In the genomic region with DNA sequence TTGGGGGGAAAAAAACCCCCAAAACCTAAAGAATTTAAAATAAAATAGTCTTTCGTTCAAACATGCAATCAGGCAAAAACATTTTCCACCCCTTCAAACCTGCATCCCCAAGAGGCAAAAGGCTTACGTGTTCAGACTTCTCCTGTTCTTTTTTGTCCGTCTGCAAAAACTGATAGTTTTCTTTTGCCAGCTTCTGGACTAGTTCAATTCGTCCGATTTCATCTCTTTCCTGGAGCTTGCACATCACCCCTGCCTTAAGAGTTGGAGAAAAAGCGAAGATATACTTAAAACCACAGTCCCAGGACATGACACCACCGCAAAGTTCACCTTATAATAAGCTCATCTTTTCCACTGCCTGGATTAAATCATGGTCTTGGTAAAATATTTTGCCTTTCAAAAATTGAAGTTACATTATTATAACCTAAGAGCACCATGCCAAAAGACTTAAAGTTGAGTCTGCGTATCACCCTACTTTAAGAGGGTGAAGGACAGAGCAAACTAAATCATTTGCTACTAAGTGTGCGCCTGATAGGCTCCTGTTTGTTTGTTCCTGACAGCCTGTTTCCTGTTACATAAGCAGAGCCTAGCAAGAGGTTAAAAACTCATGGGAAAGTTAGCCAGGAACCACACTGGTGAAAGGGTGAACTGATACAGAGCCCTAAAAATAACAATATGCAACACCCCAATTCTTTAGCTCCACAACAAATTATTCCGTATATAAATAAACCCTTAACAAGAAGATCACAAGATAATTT, we compare ENCODE assay signal across 13 cellular contexts.
A peak's percentile ranks its signal among the peaks of the same experiment; 100 is the strongest.
DNase-seq lines count a peak whose midpoint lies in the region; ATAC-seq and TF ChIP-seq lines count a peak whose summit lies in the region.
"Had no signal": no experiment of that assay in that cellular context is flagged by ENCODE, and none has a peak within 500 bp of the region (broad histone marks: within the 10 kb centered on the region; RNA-seq: fewer than 3 reads in every experiment).

No MANE protein-coding gene starts in this region.

- H3K27me3 Mint-ChIP-seq in chondrocyte (ENCODE audit: low read depth) = peaks cover 1% of the 10 kb centered on the region

- no peak overlapping the region for H3K9ac ChIP-seq in neuronal stem cell (ENCODE audit: low read depth, low read length, poor library complexity)
- H3K9ac ChIP-seq: neural progenitor cell had no signal

- H3K79me1 ChIP-seq in neuronal stem cell (ENCODE audit: low read depth, low read length) = no peaks in the 10 kb centered on the region

- peak overlapping the region; percentile 86 for H3K27ac Mint-ChIP-seq in chondrocyte (ENCODE audit: unreplicated experiment)
- H3K27ac Mint-ChIP-seq: activated naive CD8-positive, alpha-beta T cell treated with anti-CD3 and anti-CD28 coated beads for 36 hours; neural progenitor cell had no signal

- no peak overlapping the region for H3K18ac ChIP-seq in neuronal stem cell (ENCODE audit: low read length)

- peak overlapping the region; percentile 32 for H3K4me3 Mint-ChIP-seq in chondrocyte (ENCODE audit: unreplicated experiment)
- H3K4me3 Mint-ChIP-seq: activated naive CD8-positive, alpha-beta T cell treated with anti-CD3 and anti-CD28 coated beads for 36 hours; neural progenitor cell had no signal

- H3K36me3 ChIP-seq in heart right ventricle (no peaks in the 10 kb centered on the region), ovary (no peaks in the 10 kb centered on the region), upper lobe of left lung (no peaks in the 10 kb centered on the region), neuronal stem cell (replicated peaks in 1 of 2; ENCODE audit: control insufficient read depth in 2 of 2, insufficient read depth in 2 of 2, low read length in 2 of 2) (no peaks in the 10 kb centered on the region)
- H3K36me3 ChIP-seq: neural progenitor cell had no signal

- peaks cover 0 to 47% (median 8%) of the 10 kb centered on the region in 9 donors for H3K4me1 ChIP-seq in heart right ventricle
- H3K4me1 ChIP-seq in ovary (ENCODE audit: insufficient read depth) = no peaks in the 10 kb centered on the region
- peaks cover 7 to 39% (median 19%) of the 10 kb centered on the region in 4 donors for H3K4me1 ChIP-seq in upper lobe of left lung
- H3K4me1 ChIP-seq in neuronal stem cell (ENCODE audit: control insufficient read depth in 2 of 2, insufficient read depth in 1 of 2, low read depth in 1 of 2, low read length in 2 of 2) = peaks cover 0 to 2% of the 10 kb centered on the region in 2 donors

- peaks cover 0 to 4% (median 0%) of the 10 kb centered on the region in 11 donors for H3K9me3 ChIP-seq in heart right ventricle
- H3K9me3 ChIP-seq in ovary = no peaks in the 10 kb centered on the region
- H3K9me3 ChIP-seq in upper lobe of left lung = no peaks in the 10 kb centered on the region
- H3K9me3 ChIP-seq in neuronal stem cell (replicated peaks in 1 of 2; ENCODE audit: control insufficient read depth in 2 of 2, insufficient read depth in 1 of 2, low read depth in 1 of 2, low read length in 2 of 2) = peaks cover 0 to 2% of the 10 kb centered on the region in 2 donors

- H4K8ac ChIP-seq in neuronal stem cell (ENCODE audit: low read depth, low read length) = no peak overlapping the region

- TF ChIP-seq POLR2A in ovary (IDR thresholded peaks at IDR 0.05) = no peak
- peak in 1 of 4 donors; percentile 21 for TF ChIP-seq POLR2A in upper lobe of left lung (IDR thresholded peaks at IDR 0.05)

- no peak overlapping the region for H3K14ac ChIP-seq in neuronal stem cell (ENCODE audit: low read length)

- no peak overlapping the region for H2BK5ac ChIP-seq in neuronal stem cell (ENCODE audit: low read length)

- H4K91ac ChIP-seq in neuronal stem cell (ENCODE audit: low read depth, low read length, poor library complexity) = no peak overlapping the region

- no peak for TF ChIP-seq EP300 in ovary (IDR thresholded peaks at IDR 0.05)
- TF ChIP-seq EP300 in upper lobe of left lung (IDR thresholded peaks at IDR 0.05) = no peak

- H3K9me3 Mint-ChIP-seq in chondrocyte (ENCODE audit: low read depth) = peaks cover 4% of the 10 kb centered on the region

- WGBS in heart right ventricle, 2 donors = 40 to 56% methylated on average over 10 of the region's 10 CpGs
- WGBS in ovary, 3 donors = 4 to 14% (median 8%) methylated on average over 10 of the region's 10 CpGs
- 41 to 48% methylated on average over 10 of the region's 10 CpGs for WGBS in upper lobe of left lung, 2 donors
- 100% methylated on average over 1 of the region's 10 CpGs; no CpG with 5 or more reads in 1 of the 2 donors for WGBS in neuronal stem cell (ENCODE audit: extremely low coverage in 2 of 2, insufficient read length in 2 of 2, insufficient replicate concordance in 1 of 2), 2 donors

- no peak overlapping the region for H2AFZ ChIP-seq in neuronal stem cell (ENCODE audit: low read length)

- H3K27ac ChIP-seq in heart right ventricle = peak overlapping the region; percentile 52 to 89 (median 82)
- H3K27ac ChIP-seq in ovary = peak overlapping the region in 1 of 2 donors; percentile 54
- peak overlapping the region; percentile 59 to 83 (median 72) for H3K27ac ChIP-seq in upper lobe of left lung
- H3K27ac ChIP-seq in neuronal stem cell (replicated peaks; ENCODE audit: low read length) = no peak overlapping the region
- H3K27ac ChIP-seq: neural progenitor cell had no signal

- H2BK12ac ChIP-seq in neuronal stem cell (ENCODE audit: low read length) = no peak overlapping the region

- TF ChIP-seq CTCF in chondrocyte (IDR thresholded peaks at IDR 0.05) (no peak), heart right ventricle (IDR thresholded peaks at IDR 0.05) (no peak), ovary (IDR thresholded peaks at IDR 0.05) (no peak), upper lobe of left lung (IDR thresholded peaks at IDR 0.05) (no peak)

- peak; percentile 48 to 87 (median 78) for ATAC-seq in heart right ventricle
- no peak for ATAC-seq in upper lobe of left lung (ENCODE audit: low FRiP score in 2 of 2)
- no peak for ATAC-seq in GM21447 (IDR thresholded peaks at IDR 0.05; ENCODE audit: unreplicated experiment)
- ATAC-seq in GM18907 (IDR thresholded peaks at IDR 0.05; ENCODE audit: unreplicated experiment) = no peak
- no peak for ATAC-seq in HG03354 (IDR thresholded peaks at IDR 0.05; ENCODE audit: poor library complexity, severe bottlenecking, unreplicated experiment)

- H3K23ac ChIP-seq in neuronal stem cell (ENCODE audit: low read depth, low read length, poor library complexity) = no peak overlapping the region

- H3K36me3 Mint-ChIP-seq in chondrocyte (ENCODE audit: low read depth) = peaks cover 2% of the 10 kb centered on the region
- H3K36me3 Mint-ChIP-seq: activated naive CD8-positive, alpha-beta T cell treated with anti-CD3 and anti-CD28 coated beads for 36 hours had no signal

- no peak overlapping the region for H3K4ac ChIP-seq in neuronal stem cell (ENCODE audit: low read length)

- DNase-seq in chondrocyte (ENCODE audit: low spot score) = no peak
- peak in 1 of 2 donors; percentile 38 for DNase-seq in heart right ventricle
- no peak for DNase-seq in ovary
- DNase-seq in upper lobe of left lung = no peak
- DNase-seq in neuronal stem cell (ENCODE audit: low spot score) = no peak
- DNase-seq: activated CD8-positive, alpha-beta memory T cell treated with anti-CD3 and anti-CD28 coated beads, Interleukin-2, amount 50 U/mL, for 48 hours; activated naive CD8-positive, alpha-beta T cell treated with anti-CD3 and anti-CD28 coated beads for 36 hours; DMS79; NK-92 treated with Interleukin-12 subunit alpha and Interleukin-12 subunit beta, amount 100 ng/mL, for 24 hours had no signal

- H3K4me1 Mint-ChIP-seq in chondrocyte (ENCODE audit: low read depth) = peaks cover 37% of the 10 kb centered on the region
- H3K4me1 Mint-ChIP-seq: activated naive CD8-positive, alpha-beta T cell treated with anti-CD3 and anti-CD28 coated beads for 36 hours had no signal

- H2BK120ac ChIP-seq in neuronal stem cell (ENCODE audit: low read depth, low read length) = no peak overlapping the region

- H3K4me3 ChIP-seq in heart right ventricle (peak overlapping the region; percentile 12 to 67 (median 47)), ovary (peak overlapping the region; percentile 14), upper lobe of left lung (peak overlapping the region; percentile 12 to 53 (median 46)), neuronal stem cell (ENCODE audit: low read length in 2 of 2) (no peak overlapping the region)
- H3K4me3 ChIP-seq: neural progenitor cell had no signal

- intact Hi-C loops in heart right ventricle (cut with DNase I) = loop anchor here in 2 of 10 donors (5.0 to 10.0 kb wide), 4 partner anchors 32 to 155 kb away; no protein-coding TSS in a partner anchor
- intact Hi-C loops in ovary (cut with DNase I) = no loop called here

- H2BK15ac ChIP-seq in neuronal stem cell (ENCODE audit: low read length) = no peak overlapping the region

- H3K27me3 ChIP-seq in heart right ventricle = no peaks in the 10 kb centered on the region
- no peaks in the 10 kb centered on the region for H3K27me3 ChIP-seq in ovary
- no peaks in the 10 kb centered on the region for H3K27me3 ChIP-seq in upper lobe of left lung
- no peaks in the 10 kb centered on the region for H3K27me3 ChIP-seq in neuronal stem cell (ENCODE audit: control insufficient read depth in 3 of 3, insufficient read depth in 3 of 3, low read depth in 1 of 3, low read length in 3 of 3)
- H3K27me3 ChIP-seq: neural progenitor cell had no signal

- no peak overlapping the region for H3K4me2 ChIP-seq in neuronal stem cell (ENCODE audit: insufficient read depth, low read length, poor library complexity, severe bottlenecking)
- H3K4me2 ChIP-seq: neural progenitor cell had no signal

- no peak overlapping the region for H2AK5ac ChIP-seq in neuronal stem cell (ENCODE audit: low read depth, low read length)

Comparison
In these comparisons a context has a peak if more than half of its experiments do, and no peak if none do; other contexts are left out.
1. ATAC-seq: peak in heart right ventricle (8 of 8); none in upper lobe of left lung (0 of 2), GM21447 (single experiment), GM18907 (single experiment) and HG03354 (single experiment).
2. H3K4me3 ChIP-seq: peak in heart right ventricle (10 of 10), ovary (single experiment) and upper lobe of left lung (4 of 4); none in neuronal stem cell (0 of 2).